Comparison of ENCODE assay signal across 22 cellular contexts in genomic region chr3:71517206-71517855, GRCh38.
A peak's percentile ranks its signal among the peaks of the same experiment; 100 is the strongest.
DNase-seq lines count a peak whose midpoint lies in the region; TF ChIP-seq lines count a peak whose summit lies in the region.
"Had no signal": no experiment of that assay in that cellular context is flagged by ENCODE, and none has a peak within 500 bp of the region (broad histone marks: within the 10 kb centered on the region; RNA-seq: fewer than 3 reads in every experiment).

No MANE protein-coding gene starts in this region.

- H3K27ac Mint-ChIP-seq in chondrocyte (ENCODE audit: unreplicated experiment) (peak overlapping the region; percentile 68), mesothelial cell of epicardium (peak overlapping the region; percentile 54)
- no peak overlapping the region for H3K27ac Mint-ChIP-seq in activated naive CD4-positive, alpha-beta T cell treated with anti-CD3 and anti-CD28 coated beads for 36 hours
- H3K27ac Mint-ChIP-seq: activated CD4-positive, alpha-beta memory T cell treated with anti-CD3 and anti-CD28 coated beads, Interleukin-2, amount 10 ng/mL, durations not matched to agents 7 days and 5 days had no signal

- intact Hi-C loops in activated naive CD4-positive, alpha-beta T cell treated with anti-CD3 and anti-CD28 coated beads for 36 hours (cut with micrococcal nuclease) = loop anchor here (10.0 kb wide), 2 partner anchors 167 to 803 kb away; no protein-coding TSS in a partner anchor

- H3K36me3 Mint-ChIP-seq in chondrocyte (ENCODE audit: low read depth) (peaks cover 2% of the 10 kb centered on the region), mesothelial cell of epicardium (no peaks in the 10 kb centered on the region)
- H3K36me3 Mint-ChIP-seq in activated naive CD4-positive, alpha-beta T cell treated with anti-CD3 and anti-CD28 coated beads for 36 hours (ENCODE audit: low read depth) = peaks cover 2% of the 10 kb centered on the region

- CTCF ChIA-PET in activated naive CD4-positive, alpha-beta T cell treated with anti-CD3 and anti-CD28 coated beads for 36 hours (lab: Charles Lee) = interaction anchor here (1.5 kb wide), 1 partner anchor 967 kb away, joined by 3 read pairs; no protein-coding TSS in a partner anchor

- TF ChIP-seq CTCF in chondrocyte (IDR thresholded peaks at IDR 0.05) (no peak), mesothelial cell of epicardium (IDR thresholded peaks at IDR 0.05; ENCODE audit: unreplicated experiment) (no peak)

- no peak for TF ChIP-seq POLR2A in erythroblast (IDR thresholded peaks at IDR 0.05; ENCODE audit: low read length)

- H3K4me1 Mint-ChIP-seq in chondrocyte (ENCODE audit: low read depth) (peaks cover 57% of the 10 kb centered on the region), mesothelial cell of epicardium (peaks cover 52% of the 10 kb centered on the region)
- peaks cover 9% of the 10 kb centered on the region for H3K4me1 Mint-ChIP-seq in activated naive CD4-positive, alpha-beta T cell treated with anti-CD3 and anti-CD28 coated beads for 36 hours (ENCODE audit: low read depth)

- H3K27me3 Mint-ChIP-seq in chondrocyte (ENCODE audit: low read depth) (no peaks in the 10 kb centered on the region), mesothelial cell of epicardium (ENCODE audit: low read depth) (no peaks in the 10 kb centered on the region)
- no peaks in the 10 kb centered on the region for H3K27me3 Mint-ChIP-seq in activated naive CD4-positive, alpha-beta T cell treated with anti-CD3 and anti-CD28 coated beads for 36 hours (ENCODE audit: low read depth)
- H3K27me3 Mint-ChIP-seq: activated CD4-positive, alpha-beta memory T cell treated with anti-CD3 and anti-CD28 coated beads, Interleukin-2, amount 10 ng/mL, durations not matched to agents 7 days and 5 days; stimulated activated naive B cell treated with anti-CD40 and anti-IgM and Interleukin-4, amounts not matched to agents 10 μg/mL and 1 μg/mL and 100 μg/mL, for 72 hours; T-helper 17 cell had no signal

- H3K9me3 Mint-ChIP-seq in chondrocyte (ENCODE audit: low read depth) (no peaks in the 10 kb centered on the region), mesothelial cell of epicardium (no peaks in the 10 kb centered on the region)
- H3K9me3 Mint-ChIP-seq in activated naive CD4-positive, alpha-beta T cell treated with anti-CD3 and anti-CD28 coated beads for 36 hours = no peaks in the 10 kb centered on the region
- H3K9me3 Mint-ChIP-seq: activated CD4-positive, alpha-beta memory T cell treated with anti-CD3 and anti-CD28 coated beads, Interleukin-2, amount 10 ng/mL, durations not matched to agents 7 days and 5 days; neural crest cell; stimulated activated naive B cell treated with anti-CD40 and anti-IgM and Interleukin-4, amounts not matched to agents 10 μg/mL and 1 μg/mL and 100 μg/mL, for 72 hours had no signal

- DNase-seq in NCI-H526 (lab: John Stamatoyannopoulos, UW) (peak; percentile 33 to 54), chondrocyte (ENCODE audit: low spot score) (no peak), mesothelial cell of epicardium (ENCODE audit: low spot score in 2 of 2, unreplicated experiment in 2 of 2) (no peak), germinal center (ENCODE audit: low spot score) (no peak), erythroblast (lab: John Stamatoyannopoulos, UW) (no peak), SW 1271 (lab: John Stamatoyannopoulos, UW) (no peak)
- no peak for DNase-seq in activated naive CD4-positive, alpha-beta T cell treated with anti-CD3 and anti-CD28 coated beads for 36 hours
- DNase-seq: activated CD4-positive, alpha-beta memory T cell treated with anti-CD3 and anti-CD28 coated beads, Interleukin-2, amount 10 ng/mL, durations not matched to agents 7 days and 5 days; activated CD4-positive, alpha-beta T cell treated with anti-CD3 and anti-CD28 coated beads for 1 hour; activated CD8-positive, alpha-beta memory T cell treated with anti-CD3 and anti-CD28 coated beads, Interleukin-2, amount 50 U/mL, for 48 hours; activated naive CD4-positive, alpha-beta T cell treated with anti-CD3 and anti-CD28 coated beads, Interleukin-2, amount 50 U/mL, for 16 hours; Calu3; central memory CD4-positive, alpha-beta T cell; kidney; MG63; NCI-H2029 treated with DMSO at 0.1 percent for 48 hours; posterior cingulate gyrus; RPMI8226; stimulated activated CD4-positive, alpha-beta T cell treated with anti-CD3 and anti-CD28 coated beads, Interleukin-4, amount 100 ng/mL, for 4 hours; stimulated activated naive B cell treated with anti-CD40 and anti-IgM and Interleukin-4, amounts not matched to agents 10 μg/mL and 1 μg/mL and 100 μg/mL, for 72 hours; T-helper 17 cell had no signal

- no peak overlapping the region for H3K4me3 Mint-ChIP-seq in chondrocyte (ENCODE audit: unreplicated experiment)
- H3K4me3 Mint-ChIP-seq in mesothelial cell of epicardium = no peak overlapping the region
- H3K4me3 Mint-ChIP-seq in activated naive CD4-positive, alpha-beta T cell treated with anti-CD3 and anti-CD28 coated beads for 36 hours = no peak overlapping the region
- H3K4me3 Mint-ChIP-seq: activated CD4-positive, alpha-beta memory T cell treated with anti-CD3 and anti-CD28 coated beads, Interleukin-2, amount 10 ng/mL, durations not matched to agents 7 days and 5 days; neural crest cell; stimulated activated naive B cell treated with anti-CD40 and anti-IgM and Interleukin-4, amounts not matched to agents 10 μg/mL and 1 μg/mL and 100 μg/mL, for 72 hours; T-helper 17 cell had no signal

Comparison
In these comparisons a context has a peak if more than half of its experiments do, and no peak if none do; other contexts are left out.
1. DNase-seq: peak in NCI-H526 (2 of 2); none in chondrocyte (single experiment), mesothelial cell of epicardium (0 of 2), germinal center (single experiment), activated naive CD4-positive, alpha-beta T cell treated with anti-CD3 and anti-CD28 coated beads for 36 hours (single experiment), erythroblast (0 of 2) and SW 1271 (0 of 2).